Comparison of ENCODE assay signal across 28 cellular contexts in genomic region chr10:45534572-45534971, GRCh38.
"Had no signal": no experiment of that assay in that cellular context is flagged by ENCODE, and none has a peak within 500 bp of the region (broad histone marks: within the 10 kb centered on the region; RNA-seq: fewer than 3 reads in every experiment).

No MANE protein-coding gene starts in this region.

- H3K4me1 ChIP-seq: suprapubic skin, testis, thyroid gland, tibial artery, transverse colon, upper lobe of left lung, upper lobe of right lung, uterus, vagina had no signal

- H3K4me3 ChIP-seq: stomach, suprapubic skin, testis, thoracic aorta, thyroid gland, tibial artery, tibial nerve, transverse colon, upper lobe of left lung, upper lobe of right lung, uterus, vagina had no signal

- H3K27me3 Mint-ChIP-seq: stimulated activated memory B cell treated with anti-CD40 and anti-IgM and Interleukin-4, amounts not matched to agents 10 μg/mL and 1 μg/mL and 100 μg/mL, for 72 hours; stimulated activated naive B cell treated with anti-CD40 and anti-IgM and Interleukin-4, amounts not matched to agents 10 μg/mL and 1 μg/mL and 100 μg/mL, for 72 hours; stimulated activated naive CD8-positive, alpha-beta T cell treated with anti-CD3 and anti-CD28 coated beads, Interleukin-15, amount 100 ng/mL, for 72 hours; stimulated activated naive CD8-positive, alpha-beta T cell treated with anti-CD3 and anti-CD28 coated beads, Interleukin-15, Interleukin-2, amounts not matched to agents 100 ng/mL and 50 ng/mL, for 24 hours; type B pancreatic cell had no signal

- H3K27ac ChIP-seq: stomach, suprapubic skin, testis, thoracic aorta, thyroid gland, tibial artery, tibial nerve, transverse colon, upper lobe of left lung, upper lobe of right lung, uterus, vagina had no signal

- H3K27ac Mint-ChIP-seq: stimulated activated memory B cell treated with anti-CD40 and anti-IgM and Interleukin-4, amounts not matched to agents 10 μg/mL and 1 μg/mL and 100 μg/mL, for 72 hours; stimulated activated naive B cell treated with anti-CD40 and anti-IgM and Interleukin-4, amounts not matched to agents 10 μg/mL and 1 μg/mL and 100 μg/mL, for 72 hours; stimulated activated naive CD8-positive, alpha-beta T cell treated with anti-CD3 and anti-CD28 coated beads, Interleukin-15, amount 100 ng/mL, for 72 hours; stimulated activated naive CD8-positive, alpha-beta T cell treated with anti-CD3 and anti-CD28 coated beads, Interleukin-15, Interleukin-2, amounts not matched to agents 100 ng/mL and 50 ng/mL, for 24 hours; type B pancreatic cell had no signal

- FAIRE-seq: urothelium cell line had no signal

- H3K4me3 Mint-ChIP-seq: stimulated activated memory B cell treated with anti-CD40 and anti-IgM and Interleukin-4, amounts not matched to agents 10 μg/mL and 1 μg/mL and 100 μg/mL, for 72 hours; stimulated activated naive B cell treated with anti-CD40 and anti-IgM and Interleukin-4, amounts not matched to agents 10 μg/mL and 1 μg/mL and 100 μg/mL, for 72 hours; stimulated activated naive CD8-positive, alpha-beta T cell treated with anti-CD3 and anti-CD28 coated beads, Interleukin-15, amount 100 ng/mL, for 72 hours; stimulated activated naive CD8-positive, alpha-beta T cell treated with anti-CD3 and anti-CD28 coated beads, Interleukin-15, Interleukin-2, amounts not matched to agents 100 ng/mL and 50 ng/mL, for 24 hours; type B pancreatic cell had no signal

- ATAC-seq: stimulated activated memory B cell treated with anti-CD40 and anti-IgM and Interleukin-4, amounts not matched to agents 10 μg/mL and 1 μg/mL and 100 μg/mL, for 72 hours; stimulated activated naive B cell treated with anti-CD40 and anti-IgM and Interleukin-4, amounts not matched to agents 10 μg/mL and 1 μg/mL and 100 μg/mL, for 72 hours; stimulated activated naive CD8-positive, alpha-beta T cell treated with anti-CD3 and anti-CD28 coated beads, Interleukin-15, amount 100 ng/mL, for 72 hours; stimulated activated naive CD8-positive, alpha-beta T cell treated with anti-CD3 and anti-CD28 coated beads, Interleukin-15, Interleukin-2, amounts not matched to agents 100 U/mL and 50 U/mL, for 24 hours; upper lobe of right lung had no signal

- H3K36me3 ChIP-seq: transverse colon, uterus, vagina had no signal

- DNase-seq: stimulated activated CD4-positive, alpha-beta T cell treated with anti-CD3 and anti-CD28 coated beads, Interleukin-2, amount 100 ng/mL, for 48 hours; stimulated activated CD4-positive, alpha-beta T cell treated with anti-CD3 and anti-CD28 coated beads, Interleukin-4, amount 100 ng/mL, for 1 hour; stimulated activated CD4-positive, alpha-beta T cell treated with anti-CD3 and anti-CD28 coated beads, Interleukin-4, amount 100 ng/mL, for 24 hours; stimulated activated CD4-positive, alpha-beta T cell treated with anti-CD3 and anti-CD28 coated beads, Interleukin-4, amount 100 ng/mL, for 4 hours; stimulated activated CD8-positive, alpha-beta memory T cell treated with anti-CD3 and anti-CD28 coated beads, Interleukin-4, amount 100 ng/mL, for 48 hours; stimulated activated naive B cell treated with anti-CD40 and anti-IgM and Interleukin-4, amounts not matched to agents 10 μg/mL and 1 μg/mL and 100 μg/mL, for 72 hours; stimulated activated naive CD4-positive, alpha-beta T cell; stimulated activated naive CD4-positive, alpha-beta T cell treated with Interleukin-2 at 50 U/mL for 16 hours; stimulated activated naive CD8-positive, alpha-beta T cell treated with anti-CD3 and anti-CD28 coated beads, Interleukin-15, amount 100 ng/mL, for 72 hours; stimulated activated naive CD8-positive, alpha-beta T cell treated with anti-CD3 and anti-CD28 coated beads, Interleukin-15, Interleukin-2, amounts not matched to agents 100 U/mL and 50 U/mL, for 24 hours; stomach; substantia nigra; testis; thyroid gland; tibial artery; transverse colon; trophoblast cell; upper lobe of left lung; upper lobe of right lung; uterus had no signal

- H3K9me3 Mint-ChIP-seq: type B pancreatic cell had no signal

- H3K9me3 ChIP-seq: stomach, suprapubic skin, testis, thoracic aorta, thyroid gland, tibial artery, tibial nerve, transverse colon, upper lobe of left lung, upper lobe of right lung, uterus, vagina had no signal

- H3K27me3 ChIP-seq: stomach, suprapubic skin, testis, thyroid gland, tibial artery, tibial nerve, transverse colon, upper lobe of left lung, upper lobe of right lung, uterus, vagina had no signal
